ENCODE assay signal across 12 cellular contexts in genomic region chr1:8941906-8942305, GRCh38. TPM values are rescaled to one million over a fixed set of nuclear protein-coding genes. Genes with fewer than 3 reads are reported as not detected.
DNase-seq lines count a peak whose midpoint lies in the region; ATAC-seq and TF ChIP-seq lines count a peak whose summit lies in the region.
"Had no signal": no experiment of that assay in that cellular context is flagged by ENCODE, and none has a peak within 500 bp of the region (broad histone marks: within the 10 kb centered on the region; RNA-seq: fewer than 3 reads in every experiment).

No MANE protein-coding gene starts in this region.

- no peaks in the 10 kb centered on the region for H3K27me3 Mint-ChIP-seq in endodermal cell (ENCODE audit: insufficient read depth)

- peak overlapping the region; percentile 52 for H3K27ac Mint-ChIP-seq in endodermal cell

- in situ Hi-C loops in HAP-1 (cut with MboI; ENCODE audit: low sequenced_read_pairs) (no loop called here), GM13976 (cut with MboI; ENCODE audit: low sequenced_read_pairs, unreplicated experiment) (no loop called here)

- no peaks in the 10 kb centered on the region for H3K27me3 ChIP-seq in endodermal cell (ENCODE audit: control insufficient read depth, insufficient read depth, low read length, poor library complexity, severe bottlenecking)
- no peaks in the 10 kb centered on the region for H3K27me3 ChIP-seq in HAP-1 (ENCODE audit: low read depth)
- H3K27me3 ChIP-seq: cardiac muscle cell had no signal

- no peaks in the 10 kb centered on the region for H3K36me3 ChIP-seq in endodermal cell (ENCODE audit: control insufficient read depth, insufficient read depth, low read length)
- no peaks in the 10 kb centered on the region for H3K36me3 ChIP-seq in HAP-1 (replicated peaks)
- H3K36me3 ChIP-seq: cardiac muscle cell, lower lobe of right lung had no signal

- peaks cover 8% of the 10 kb centered on the region for H3K9me3 ChIP-seq in endodermal cell (ENCODE audit: control insufficient read depth, low read length)
- peaks cover 10% of the 10 kb centered on the region for H3K9me3 ChIP-seq in HAP-1
- H3K9me3 ChIP-seq: lower lobe of right lung had no signal

- no peak overlapping the region for H3K4me3 Mint-ChIP-seq in endodermal cell

- H3K9ac ChIP-seq in endodermal cell (ENCODE audit: extremely low read depth, low read length, poor library complexity, severe bottlenecking) = no peak overlapping the region

- no peaks in the 10 kb centered on the region for H3K36me3 Mint-ChIP-seq in endodermal cell (ENCODE audit: low read depth)

- peaks cover 14% of the 10 kb centered on the region for H3K9me3 Mint-ChIP-seq in endodermal cell

- no peak for TF ChIP-seq CTCF in endodermal cell (conservative IDR thresholded peaks at IDR 0.05)
- TF ChIP-seq CTCF in GM13976 (IDR thresholded peaks at IDR 0.05; ENCODE audit: borderline replicate concordance, control extremely low read depth, extremely low read depth, insufficient read depth, missing control alignments) = no peak

- ATAC-seq in GM19395 (IDR thresholded peaks at IDR 0.05; ENCODE audit: unreplicated experiment) (no peak), HG02870 (IDR thresholded peaks at IDR 0.05; ENCODE audit: unreplicated experiment) (no peak)
- ATAC-seq: lower lobe of right lung had no signal

- no peak overlapping the region for H3K27ac ChIP-seq in endodermal cell (ENCODE audit: low read depth, low read length)
- H3K27ac ChIP-seq: cardiac muscle cell, lower lobe of right lung had no signal

- peaks cover 15% of the 10 kb centered on the region for H3K4me1 Mint-ChIP-seq in endodermal cell

- H3K4me3 ChIP-seq in endodermal cell (ENCODE audit: low read length) = no peak overlapping the region
- H3K4me3 ChIP-seq in HAP-1 = no peak overlapping the region
- H3K4me3 ChIP-seq: cardiac muscle cell, lower lobe of right lung had no signal

- 94% methylated on average over 6 of the region's 6 CpGs for WGBS in endodermal cell (ENCODE audit: insufficient coverage in 1 of 2, insufficient read length in 1 of 2), 2 experiments

- DNase-seq in GM03348 (ENCODE audit: low spot score) = peak; percentile 84
- peak; percentile 81 for DNase-seq in RPMI7951 (ENCODE audit: low read depth)
- no peak for DNase-seq in endodermal cell
- DNase-seq in pons (ENCODE audit: low spot score) = peak; percentile 96
- DNase-seq in HAP-1 (ENCODE audit: low spot score in 2 of 2) = no peak
- no peak for DNase-seq in GM13976 (ENCODE audit: low spot score)
- DNase-seq: H7, lower lobe of right lung, MM.1S had no signal

- H3K4me1 ChIP-seq in endodermal cell (ENCODE audit: control insufficient read depth, insufficient read depth, low read length) (peaks cover 12% of the 10 kb centered on the region), HAP-1 (peaks cover 16% of the 10 kb centered on the region)
- H3K4me1 ChIP-seq: lower lobe of right lung had no signal

RNA-seq across cellular contexts. Expression of gene CA6, which starts 3.8 kb away (rescaled TPM):
- total RNA-seq in RPMI7951 (2014; rRNA removed; shearing (Covaris generic)) = not detected in 2 replicates
- not detected for total RNA-seq in endodermal cell
- polyA plus RNA-seq in endodermal cell (2013, experiment 1 of 2) = not detected
- polyA plus RNA-seq in endodermal cell (2013, experiment 2 of 2) = not detected
- total RNA-seq: cardiac muscle cell, H7, lower lobe of right lung had no signal
- polyA plus RNA-seq: cardiac muscle cell had no signal

Comparison
In these comparisons a context has a peak if more than half of its experiments do, and no peak if none do; other contexts are left out.
1. DNase-seq: peak in GM03348 (single experiment), RPMI7951 (single experiment) and pons (single experiment); none in endodermal cell (single experiment), HAP-1 (0 of 2) and GM13976 (single experiment).